2 cellular contexts compared by ENCODE assay signal in genomic region chr1:35855016-35855700, GRCh38.
TF ChIP-seq lines count a peak whose summit lies in the region.

No MANE protein-coding gene starts in this region.

TF ChIP-seq in GM12891, 5 proteins besides CTCF, POLR2A, EP300 and RAD21:
- TF ChIP-seq TAF1 (IDR thresholded peaks at IDR 0.05; ENCODE audit: low read depth, low read length) (no peak), POU2F2 (IDR thresholded peaks at IDR 0.05; ENCODE audit: low read depth, low read length) (no peak), PAX5 (IDR thresholded peaks at IDR 0.05; ENCODE audit: insufficient read depth, low read length, severe bottlenecking) (no peak), POLR2AphosphoS5 (IDR thresholded peaks at IDR 0.05; ENCODE audit: low read depth, low read length) (no peak), SPI1 (IDR thresholded peaks at IDR 0.05; ENCODE audit: low read depth, low read length) (no peak)
TF ChIP-seq in GM12891: peak in this region for 0.

TF ChIP-seq in SK-N-SH, 30 proteins besides CTCF, POLR2A, EP300 and RAD21 (continued from another document):
- TF ChIP-seq POLR2AphosphoS5 (IDR thresholded peaks at IDR 0.05; ENCODE audit: low read depth, low read length) (no peak), GATA2 (CRISPR knock-in tag; IDR thresholded peaks at IDR 0.05) (peak; percentile 29; the same call in 1 of the 2 replicates), FOSL2 (IDR thresholded peaks at IDR 0.05; ENCODE audit: borderline replicate concordance, low read depth) (no peak), MAX (IDR thresholded peaks at IDR 0.05; ENCODE audit: low read depth) (no peak), TCF12 (IDR thresholded peaks at IDR 0.05) (no peak), RCOR1 (IDR thresholded peaks at IDR 0.05; ENCODE audit: low read length) (peak; percentile 67), SIN3A (IDR thresholded peaks at IDR 0.05; ENCODE audit: borderline replicate concordance, low read depth, low read length) (no peak), CHD2 (IDR thresholded peaks at IDR 0.05; ENCODE audit: low read length, partially characterized antibody) (peak; percentile 45), USF2 (IDR thresholded peaks at IDR 0.05; ENCODE audit: borderline replicate concordance, low read depth, low read length) (no peak), USF1 (IDR thresholded peaks at IDR 0.05; ENCODE audit: borderline replicate concordance, low read depth) (no peak)
